ENCODE assay signal across 20 cellular contexts in genomic region chr11:69083531-69084247, GRCh38.
"Had no signal": no experiment of that assay in that cellular context is flagged by ENCODE, and none has a peak within 500 bp of the region (broad histone marks: within the 10 kb centered on the region; RNA-seq: fewer than 3 reads in every experiment).

No MANE protein-coding gene starts in this region.

- DNase-seq: activated CD4-positive, alpha-beta T cell treated with anti-CD3 and anti-CD28 coated beads, Interleukin-2, amount 10 ng/mL, durations not matched to agents 7 days and 5 days; activated CD4-positive, CD25-positive, alpha-beta regulatory T cell treated with anti-CD3 and anti-CD28 coated beads, Interleukin-2, amount 50 U/mL, for 72 hours; activated CD8-positive, alpha-beta memory T cell treated with anti-CD3 and anti-CD28 coated beads, Interleukin-2, amount 50 U/mL, for 48 hours; activated effector memory CD4-positive, alpha-beta T cell treated with Interleukin-2 at 50 U/mL for 16 hours; activated naive CD4-positive, alpha-beta T cell treated with anti-CD3 and anti-CD28 coated beads, Interleukin-2, amount 10 ng/mL, durations not matched to agents 7 days and 5 days; activated naive CD8-positive, alpha-beta T cell treated with anti-CD3 and anti-CD28 coated beads, Interleukin-2, amount 50 U/mL, for 24 hours; activated T-cell treated with anti-CD3 and anti-CD28 coated beads, Interleukin-2, amount 50 U/mL, for 4 hours; cortex of kidney; foreskin fibroblast; immature natural killer cell; lower lobe of right lung; naive B cell; posterior cingulate gyrus; stimulated activated CD4-positive, alpha-beta T cell treated with anti-CD3 and anti-CD28 coated beads, Interleukin-2, amount 100 ng/mL, for 48 hours; stimulated activated CD8-positive, alpha-beta memory T cell treated with anti-CD3 and anti-CD28 coated beads, Interleukin-4, amount 100 ng/mL, for 48 hours; stimulated activated naive CD4-positive, alpha-beta T cell treated with Interleukin-2 at 50 U/mL for 16 hours; WERI-Rb-1 had no signal

- H3K27me3 Mint-ChIP-seq: activated CD4-positive, alpha-beta T cell treated with anti-CD3 and anti-CD28 coated beads, Interleukin-2, amount 10 ng/mL, durations not matched to agents 7 days and 5 days; activated naive CD4-positive, alpha-beta T cell treated with anti-CD3 and anti-CD28 coated beads, Interleukin-2, amount 10 ng/mL, durations not matched to agents 7 days and 5 days; activated naive CD8-positive, alpha-beta T cell treated with anti-CD3 and anti-CD28 coated beads, Interleukin-2, amount 50 U/mL, for 24 hours; naive B cell had no signal

- ATAC-seq: activated naive CD8-positive, alpha-beta T cell treated with anti-CD3 and anti-CD28 coated beads, Interleukin-2, amount 50 U/mL, for 24 hours; activated T-cell treated with anti-CD3 and anti-CD28 coated beads, Interleukin-2, amount 50 U/mL, for 4 hours; left lobe of liver; lower lobe of right lung had no signal

- H3K9me3 ChIP-seq: lower lobe of right lung, upper lobe of left lung had no signal

- H3K27me3 ChIP-seq: upper lobe of left lung had no signal

- H3K27ac ChIP-seq: lower lobe of right lung, upper lobe of left lung, WERI-Rb-1 had no signal

- H3K9me3 Mint-ChIP-seq: activated CD4-positive, alpha-beta T cell treated with anti-CD3 and anti-CD28 coated beads, Interleukin-2, amount 10 ng/mL, durations not matched to agents 7 days and 5 days; activated naive CD4-positive, alpha-beta T cell treated with anti-CD3 and anti-CD28 coated beads, Interleukin-2, amount 10 ng/mL, durations not matched to agents 7 days and 5 days; activated naive CD8-positive, alpha-beta T cell treated with anti-CD3 and anti-CD28 coated beads, Interleukin-2, amount 50 U/mL, for 24 hours; activated T-cell treated with anti-CD3 and anti-CD28 coated beads, Interleukin-2, amount 50 U/mL, for 4 hours; immature natural killer cell; naive B cell had no signal

- H3K4me3 ChIP-seq: lower lobe of right lung, upper lobe of left lung had no signal

- H3K27ac Mint-ChIP-seq: activated naive CD4-positive, alpha-beta T cell treated with anti-CD3 and anti-CD28 coated beads, Interleukin-2, amount 10 ng/mL, durations not matched to agents 7 days and 5 days; activated naive CD8-positive, alpha-beta T cell treated with anti-CD3 and anti-CD28 coated beads, Interleukin-2, amount 50 U/mL, for 24 hours; immature natural killer cell had no signal

- FAIRE-seq: endometrium had no signal

- H3K4me3 Mint-ChIP-seq: activated CD4-positive, alpha-beta T cell treated with anti-CD3 and anti-CD28 coated beads, Interleukin-2, amount 10 ng/mL, durations not matched to agents 7 days and 5 days; activated naive CD4-positive, alpha-beta T cell treated with anti-CD3 and anti-CD28 coated beads, Interleukin-2, amount 10 ng/mL, durations not matched to agents 7 days and 5 days; activated naive CD8-positive, alpha-beta T cell treated with anti-CD3 and anti-CD28 coated beads, Interleukin-2, amount 50 U/mL, for 24 hours; activated T-cell treated with anti-CD3 and anti-CD28 coated beads, Interleukin-2, amount 50 U/mL, for 4 hours; immature natural killer cell; naive B cell had no signal
